ENCODE assay signal across 9 cellular contexts in the genomic region with DNA sequence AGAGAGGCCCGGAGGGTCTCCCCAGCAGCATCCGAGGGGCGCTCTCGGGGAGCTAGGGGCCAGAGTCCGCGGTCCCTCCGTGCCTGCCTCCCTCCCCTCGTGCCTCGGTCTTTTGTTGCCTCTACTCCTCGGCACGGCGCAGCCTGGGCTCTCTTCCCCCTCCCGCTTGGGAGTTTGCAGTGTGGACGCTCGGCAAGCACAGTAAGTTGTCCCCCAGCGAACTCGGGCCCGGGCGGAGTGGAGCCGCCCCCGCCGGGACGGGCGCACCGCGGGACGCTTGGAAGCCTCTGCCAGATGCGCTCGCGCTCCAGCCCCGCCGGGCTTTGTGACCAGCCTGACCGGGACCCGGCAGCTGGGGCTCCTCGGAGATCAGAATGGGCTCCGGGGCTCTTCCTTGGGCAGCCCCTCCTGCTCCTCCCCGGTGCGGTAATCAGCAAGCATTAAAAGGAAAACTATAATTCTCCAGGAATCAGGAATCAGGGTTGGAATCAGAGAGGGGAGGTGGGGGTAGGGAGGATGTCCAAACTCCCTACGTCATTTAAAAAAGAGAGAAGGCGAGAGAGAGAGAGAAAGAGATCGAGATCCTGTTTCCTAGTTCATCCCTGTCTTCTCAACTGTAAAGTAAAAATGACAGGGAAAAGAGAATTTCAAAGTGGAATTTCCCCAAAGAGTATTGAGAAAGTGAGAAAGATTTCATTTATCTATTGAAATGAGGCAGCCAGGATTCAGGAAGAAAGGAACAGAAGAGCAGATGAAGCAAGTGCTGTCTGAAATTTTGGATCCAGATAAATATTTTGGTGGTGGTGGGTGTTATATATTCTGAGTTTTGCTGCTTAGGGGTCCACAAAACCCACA. TPM values are rescaled to one million over a fixed set of nuclear protein-coding genes. Genes with fewer than 3 reads are reported as not detected.
DNase-seq lines count a peak whose midpoint lies in the region; ATAC-seq lines count a peak whose summit lies in the region.
"Had no signal": no experiment of that assay in that cellular context is flagged by ENCODE, and none has a peak within 500 bp of the region (broad histone marks: within the 10 kb centered on the region; RNA-seq: fewer than 3 reads in every experiment).

No MANE protein-coding gene starts in this region.

- peaks cover 0 to 8% of the 10 kb centered on the region in 2 donors for H3K9me3 Mint-ChIP-seq in effector memory CD8-positive, alpha-beta T cell

- no peak for ATAC-seq in effector memory CD8-positive, alpha-beta T cell (replicated peaks)

- DNase-seq in DMS 273 (lab: John Stamatoyannopoulos, UW; ENCODE audit: unreplicated experiment), result peak; percentile 84
- no peak for DNase-seq in DMS 273 treated with DMSO at 0.1 percent for 48 hours (lab: John Stamatoyannopoulos, UW)
- peak; percentile 27 to 67 for DNase-seq in NCI-H526 (lab: John Stamatoyannopoulos, UW)
- DNase-seq in germinal center (ENCODE audit: low spot score), result peak; percentile 24
- peak; percentile 37 for DNase-seq in occipital lobe (lab: John Stamatoyannopoulos, UW)
- DNase-seq in GM19240 (ENCODE audit: insufficient read length, low spot score), result no peak
- no peak for DNase-seq in T-helper 9 cell
- no peak for DNase-seq in effector memory CD8-positive, alpha-beta T cell

- peaks cover 70 to 73% of the 10 kb centered on the region in 2 donors for H3K27me3 Mint-ChIP-seq in effector memory CD8-positive, alpha-beta T cell

- no peak overlapping the region for H3K4me3 Mint-ChIP-seq in effector memory CD8-positive, alpha-beta T cell

- H3K36me3 Mint-ChIP-seq in effector memory CD8-positive, alpha-beta T cell (ENCODE audit: insufficient read depth), result no peaks in the 10 kb centered on the region

- H3K27ac Mint-ChIP-seq in effector memory CD8-positive, alpha-beta T cell, result no peak overlapping the region

- H3K4me1 Mint-ChIP-seq in effector memory CD8-positive, alpha-beta T cell (ENCODE audit: low read depth in 2 of 2), result peaks cover 0 to 3% of the 10 kb centered on the region in 2 donors

RNA-seq across cellular contexts. Expression of gene TMEM200C, which starts 0.8 kb away (rescaled TPM):
- 16.4 TPM for total RNA-seq in occipital lobe
- total RNA-seq: lung microvascular endothelial cell had no signal

Comparison
In these comparisons a context has a peak if more than half of its experiments do, and no peak if none do; other contexts are left out.
1. DNase-seq: peak in DMS 273 (single experiment), NCI-H526 (2 of 2), germinal center (single experiment) and occipital lobe (single experiment); none in DMS 273 treated with DMSO at 0.1 percent for 48 hours (single experiment), GM19240 (single experiment), T-helper 9 cell (single experiment) and effector memory CD8-positive, alpha-beta T cell (0 of 3).